Comparison of ENCODE assay signal across 10 cellular contexts in genomic region chr1:2233468-2233867, GRCh38. TPM values are rescaled to one million over a fixed set of nuclear protein-coding genes. Genes with fewer than 3 reads are reported as not detected.
DNase-seq lines count a peak whose midpoint lies in the region; ATAC-seq and TF ChIP-seq lines count a peak whose summit lies in the region.
"Had no signal": no experiment of that assay in that cellular context is flagged by ENCODE, and none has a peak within 500 bp of the region (broad histone marks: within the 10 kb centered on the region; RNA-seq: fewer than 3 reads in every experiment).

No MANE protein-coding gene starts in this region.

- peak overlapping the region in 56 of 59 donors; percentile 31 to 96 (median 84) for H3K27ac ChIP-seq in dorsolateral prefrontal cortex
- no peak overlapping the region for H3K27ac ChIP-seq in muscle layer of duodenum (ENCODE audit: low read length)
- peak overlapping the region; percentile 83 to 91 for H3K27ac ChIP-seq in uterus
- H3K27ac ChIP-seq: cardiac muscle cell had no signal

- DNase-seq in Right ventricle myocardium inferior (ENCODE audit: missing footprints) = peak; percentile 60
- DNase-seq in left cardiac atrium = no peak
- DNase-seq in dorsolateral prefrontal cortex = peak in 1 of 10 donors; percentile 3
- no peak for DNase-seq in uterus
- no peak for DNase-seq in NCI-H345 treated with DMSO at 0.1 percent for 48 hours (lab: John Stamatoyannopoulos, UW; ENCODE audit: unreplicated experiment)
- DNase-seq in anterior cingulate cortex (lab: John Stamatoyannopoulos, UW) = no peak
- DNase-seq in NCI-H2196 (lab: John Stamatoyannopoulos, UW; ENCODE audit: unreplicated experiment) = no peak

- ATAC-seq in Right ventricle myocardium inferior (no peak), left cardiac atrium (no peak)
- ATAC-seq: Panc1 had no signal

- H3K36me3 ChIP-seq in muscle layer of duodenum (ENCODE audit: control insufficient read depth in 1 of 2, insufficient read depth in 2 of 2, low read length in 2 of 2) (no peaks in the 10 kb centered on the region), uterus (no peaks in the 10 kb centered on the region)
- H3K36me3 ChIP-seq: cardiac muscle cell had no signal

- no peaks in the 10 kb centered on the region for H3K9me3 ChIP-seq in muscle layer of duodenum (ENCODE audit: control insufficient read depth in 1 of 2, low read length in 2 of 2)
- no peaks in the 10 kb centered on the region for H3K9me3 ChIP-seq in uterus

- TF ChIP-seq CTCF in dorsolateral prefrontal cortex (IDR thresholded peaks at IDR 0.05 in 54 of 56, conservative IDR thresholded peaks at IDR 0.05 in 2 of 56; ENCODE audit: low read depth in 1 of 56, partially characterized antibody in 56 of 56) (no peak), uterus (IDR thresholded peaks at IDR 0.05) (no peak)

- H3K27me3 ChIP-seq in dorsolateral prefrontal cortex (no peaks in the 10 kb centered on the region), muscle layer of duodenum (ENCODE audit: low read depth, low read length) (no peaks in the 10 kb centered on the region), uterus (no peaks in the 10 kb centered on the region)
- H3K27me3 ChIP-seq: cardiac muscle cell had no signal

- intact Hi-C loops in Right ventricle myocardium inferior (cut with DNase I) (loop anchor here (2.0 kb wide), 1 partner anchor 81 kb away; no protein-coding TSS in a partner anchor), left cardiac atrium (cut with DNase I) (loop anchor here (5.0 to 10.0 kb wide), 2 partner anchors 69 to 71 kb away; no protein-coding TSS in a partner anchor), dorsolateral prefrontal cortex (cut with DNase I) (loop anchor here (5.0 to 10.0 kb wide), 3 partner anchors 36 to 99 kb away; no protein-coding TSS in a partner anchor), uterus (cut with DNase I; ENCODE audit: low total_unique reads) (no loop called here)

- TF ChIP-seq POLR2A in uterus (IDR thresholded peaks at IDR 0.05) = no peak

- H3K4me3 ChIP-seq in dorsolateral prefrontal cortex (peak overlapping the region in 58 of 59 donors; percentile 3 to 86 (median 72)), muscle layer of duodenum (ENCODE audit: low read depth in 1 of 2, low read length in 2 of 2) (peak overlapping the region; percentile 50 to 90), uterus (peak overlapping the region; percentile 30 to 53)
- H3K4me3 ChIP-seq: cardiac muscle cell had no signal

- peaks cover 27 to 75% of the 10 kb centered on the region in 2 donors for H3K4me1 ChIP-seq in muscle layer of duodenum (ENCODE audit: control insufficient read depth in 1 of 2, insufficient read depth in 2 of 2, low read length in 2 of 2)
- peaks cover 15 to 57% of the 10 kb centered on the region in 2 donors for H3K4me1 ChIP-seq in uterus

RNA-seq across cellular contexts. Expression of gene SKI, which starts 5.3 kb away (rescaled TPM):
- total RNA-seq in Right ventricle myocardium inferior = 38.5 TPM
- 10 to 100 TPM; 47.1 to 66.9 TPM for total RNA-seq in left cardiac atrium
- 100 to 1,000 TPM in 27 of 120 experiments, 10 to 100 TPM in 93; 65.3 to 147 (median 87.5) TPM for total RNA-seq in dorsolateral prefrontal cortex
- total RNA-seq in uterus = 100 to 1,000 TPM in 1 of 4 donors, 10 to 100 TPM in 3; 22.8 to 148 (median 34.9) TPM

RNA-seq across cellular contexts. Expression of gene FAAP20, which starts 38.9 kb away (rescaled TPM):
- total RNA-seq in Right ventricle myocardium inferior (43.9 TPM), left cardiac atrium (10 to 100 TPM; 35.4 to 41.4 TPM), dorsolateral prefrontal cortex (10 to 100 TPM; 21.8 to 56.4 (median 36.0) TPM), uterus (10 to 100 TPM in 2 of 4 donors, 1 to 10 TPM in 2; 1.5 to 68.5 (median 15.4) TPM)
